ENCODE assay signal across 24 cellular contexts in genomic region chr5:51399636-51399993, GRCh38. TPM values are rescaled to one million over a fixed set of nuclear protein-coding genes. Genes with fewer than 3 reads are reported as not detected.
DNase-seq lines count a peak whose midpoint lies in the region; ATAC-seq, FAIRE-seq and TF ChIP-seq lines count a peak whose summit lies in the region.
"Had no signal": no experiment of that assay in that cellular context is flagged by ENCODE, and none has a peak within 500 bp of the region (broad histone marks: within the 10 kb centered on the region; RNA-seq: fewer than 3 reads in every experiment).

No MANE protein-coding gene starts in this region.

- H3K4me3 Mint-ChIP-seq in Calu3 (ENCODE audit: low read depth, unreplicated experiment) (peak overlapping the region; percentile 85), progenitor cell of endocrine pancreas (ENCODE audit: low read depth) (peak overlapping the region; percentile 74), T-cell (no peak overlapping the region)
- H3K4me3 Mint-ChIP-seq: activated CD4-positive, alpha-beta T cell treated with anti-CD3 and anti-CD28 coated beads, Interleukin-2, amount 10 ng/mL, durations not matched to agents 24 days and 14 days; CD4-positive, alpha-beta T cell had no signal

- TF ChIP-seq CTCF in Calu3 (IDR thresholded peaks at IDR 0.05; ENCODE audit: unreplicated experiment) (no peak), progenitor cell of endocrine pancreas (IDR thresholded peaks at IDR 0.05; ENCODE audit: unreplicated experiment) (no peak), pancreas (IDR thresholded peaks at IDR 0.05) (no peak), lower leg skin (IDR thresholded peaks at IDR 0.05) (no peak)

- H3K9me3 Mint-ChIP-seq in Calu3 (ENCODE audit: low read depth, unreplicated experiment) = no peaks in the 10 kb centered on the region
- no peaks in the 10 kb centered on the region for H3K9me3 Mint-ChIP-seq in progenitor cell of endocrine pancreas (ENCODE audit: low read depth)
- H3K9me3 Mint-ChIP-seq in T-cell = peaks cover 0 to 4% (median 4%) of the 10 kb centered on the region in 3 donors
- H3K9me3 Mint-ChIP-seq: activated T-helper 2 cell treated with anti-CD3 and anti-CD28 coated beads, Interferon-gamma antibody, Interleukin-2, Interleukin-4, amounts not matched to agents 10 μg/mL and 5 μg/mL and 100 μg/mL, durations not matched to agents 14 hours and 24 hours and 36 hours had no signal

- no peaks in the 10 kb centered on the region for H3K27me3 Mint-ChIP-seq in Calu3 (ENCODE audit: unreplicated experiment)
- peaks cover 71% of the 10 kb centered on the region for H3K27me3 Mint-ChIP-seq in progenitor cell of endocrine pancreas
- H3K27me3 Mint-ChIP-seq in T-cell = peaks cover 44 to 56% of the 10 kb centered on the region in 2 donors

- H3K4me1 ChIP-seq in NT2/D1 (ENCODE audit: insufficient read depth, insufficient read length) (no peaks in the 10 kb centered on the region), iPS-15b (ENCODE audit: control insufficient read depth, insufficient read depth, low read length) (peaks cover 16% of the 10 kb centered on the region), pancreas (no peaks in the 10 kb centered on the region)

- H3K27me3 ChIP-seq in NT2/D1 (ENCODE audit: insufficient read depth, insufficient read length) = peaks cover 55% of the 10 kb centered on the region
- peaks cover 78% of the 10 kb centered on the region for H3K27me3 ChIP-seq in iPS-15b (ENCODE audit: control insufficient read depth, insufficient read depth, low read length)
- H3K27me3 ChIP-seq in pancreas = peaks cover 0 to 21% (median 0%) of the 10 kb centered on the region in 4 donors

- H3K27ac ChIP-seq in pancreas = no peak overlapping the region
- H3K27ac ChIP-seq: brain microvascular endothelial cell, HL-60, PC-9 had no signal

- no peak for FAIRE-seq in pancreas (lab: Jason Lieb, UNC)
- FAIRE-seq: GM12891, K562 had no signal

- CTCF ChIA-PET in Calu3 (lab: Charles Lee) = no interaction called here
- CTCF ChIA-PET in T-cell (lab: Charles Lee) = interaction anchor here in 1 of 2 donors (0.6 kb wide), 1 partner anchor 555 kb away, joined by 5 read pairs; no protein-coding TSS in a partner anchor

- peak overlapping the region; percentile 34 for H3K4me3 ChIP-seq in NT2/D1 (ENCODE audit: insufficient read length, low read depth)
- peak overlapping the region; percentile 55 for H3K4me3 ChIP-seq in iPS-15b (ENCODE audit: low read depth, low read length)
- no peak overlapping the region for H3K4me3 ChIP-seq in pancreas
- no peak overlapping the region for H3K4me3 ChIP-seq in lower leg skin (ENCODE audit: low read depth, poor library complexity, severe bottlenecking)
- H3K4me3 ChIP-seq: K562, PC-9 had no signal

- H3K36me3 ChIP-seq in NT2/D1 (ENCODE audit: insufficient read depth, insufficient read length, low read length) (no peaks in the 10 kb centered on the region), iPS-15b (ENCODE audit: control insufficient read depth, insufficient read depth, low read length) (no peaks in the 10 kb centered on the region), pancreas (no peaks in the 10 kb centered on the region)
- H3K36me3 ChIP-seq: brain microvascular endothelial cell had no signal

- POLR2A ChIA-PET in T-cell (lab: Charles Lee) = no interaction called here

- BruUV-seq in Calu3 (replicated peaks; lab: Mats Ljungman, UMichigan) = no TSS peak

- 8 to 11% methylated on average over 10 of the region's 10 CpGs for WGBS in pancreas, 2 donors
- WGBS in lower leg skin, 2 donors = 12 to 16% methylated on average over 10 of the region's 10 CpGs

- intact Hi-C loops in Calu3 (cut with micrococcal nuclease; ENCODE audit: unreplicated experiment) = no loop called here
- intact Hi-C loops in pancreas (cut with DNase I) = no loop called here
- intact Hi-C loops in lower leg skin (cut with DNase I; ENCODE audit: low total_unique reads) = no loop called here

- H3K9me3 ChIP-seq in NT2/D1 (ENCODE audit: insufficient read depth, low read length) (no peaks in the 10 kb centered on the region), iPS-15b (ENCODE audit: control insufficient read depth, insufficient read depth, low read length) (no peaks in the 10 kb centered on the region), pancreas (no peaks in the 10 kb centered on the region)

- H3K36me3 Mint-ChIP-seq in Calu3 (ENCODE audit: insufficient read depth, unreplicated experiment) (peaks cover 10% of the 10 kb centered on the region), progenitor cell of endocrine pancreas (ENCODE audit: insufficient read depth) (no peaks in the 10 kb centered on the region), T-cell (no peaks in the 10 kb centered on the region)

- H3K4me1 Mint-ChIP-seq in Calu3 (ENCODE audit: low read depth, unreplicated experiment) = peaks cover 43% of the 10 kb centered on the region
- H3K4me1 Mint-ChIP-seq in progenitor cell of endocrine pancreas (ENCODE audit: low read depth) = peaks cover 17% of the 10 kb centered on the region
- H3K4me1 Mint-ChIP-seq in T-cell = no peaks in the 10 kb centered on the region
- H3K4me1 Mint-ChIP-seq: activated CD4-positive, alpha-beta T cell treated with anti-CD3 and anti-CD28 coated beads, Interleukin-2, amount 10 ng/mL, durations not matched to agents 24 days and 14 days had no signal

- no peak for ATAC-seq in pancreas
- ATAC-seq in T-cell (replicated peaks in 1 of 4) = no peak
- ATAC-seq: K562, left cardiac atrium had no signal

- H3K27ac Mint-ChIP-seq in Calu3 (ENCODE audit: unreplicated experiment) (no peak overlapping the region), progenitor cell of endocrine pancreas (no peak overlapping the region), T-cell (no peak overlapping the region)
- H3K27ac Mint-ChIP-seq: activated CD4-positive, alpha-beta T cell treated with anti-CD3 and anti-CD28 coated beads, Interleukin-2, amount 10 ng/mL, durations not matched to agents 24 days and 14 days; activated T-helper 2 cell treated with anti-CD3 and anti-CD28 coated beads, Interferon-gamma antibody, Interleukin-2, Interleukin-4, amounts not matched to agents 10 μg/mL and 5 μg/mL and 100 μg/mL, durations not matched to agents 14 hours and 24 hours and 36 hours; CD4-positive, alpha-beta T cell had no signal

- no peak for TF ChIP-seq POLR2A in lower leg skin (IDR thresholded peaks at IDR 0.05)

- H3K9ac ChIP-seq in NT2/D1 (ENCODE audit: insufficient read length, low read depth) = peak overlapping the region; percentile 32
- no peak overlapping the region for H3K9ac ChIP-seq in iPS-15b (ENCODE audit: low read depth, low read length)

- DNase-seq in Calu3 (no peak), NT2/D1 (ENCODE audit: low read depth, low spot score) (no peak), progenitor cell of endocrine pancreas (ENCODE audit: low spot score, unreplicated experiment) (no peak), pancreas (no peak), lower leg skin (ENCODE audit: low spot score in 2 of 2) (no peak), T-cell (no peak), NOMO-1 treated with DMSO at 0.1 percent for 48 hours (lab: John Stamatoyannopoulos, UW; ENCODE audit: unreplicated experiment) (no peak)
- DNase-seq: activated CD4-positive, alpha-beta T cell treated with anti-CD3 and anti-CD28 coated beads, Interleukin-2, amount 10 ng/mL, durations not matched to agents 24 days and 14 days; brain microvascular endothelial cell; CD4-positive, alpha-beta T cell; dermis blood vessel endothelial cell; foreskin fibroblast; left cardiac atrium; NCI-H748 treated with DMSO at 0.1 percent for 48 hours; PC-9; SIG-M5; stimulated activated CD4-positive, alpha-beta T cell treated with anti-CD3 and anti-CD28 coated beads, Interleukin-12 subunit alpha, Interleukin-12 subunit beta, amount 100 ng/mL, for 4 hours had no signal

RNA-seq across cellular contexts. Expression of gene ISL1, which starts 16.4 kb away (rescaled TPM):
- 9.4 and 11.7 TPM in 2 replicates for total RNA-seq in Calu3 (2022)
- total RNA-seq in progenitor cell of endocrine pancreas = 8.2 and 9.7 TPM in 2 replicates
- 1 to 10 TPM in 4 of 6 donors, under 1 TPM in 2; 0.93 to 6.8 (median 2.0) TPM for total RNA-seq in pancreas
- 10 to 100 TPM in 1 of 2 donors, 1 to 10 TPM in 1; 3.5 to 30.5 TPM for polyA plus RNA-seq in pancreas
- total RNA-seq in lower leg skin = 1 to 10 TPM in 3 of 4 donors, under 1 TPM in 1; 0.76 to 2.0 (median 1.7) TPM
- not detected for total RNA-seq in T-cell
- total RNA-seq: activated CD4-positive, alpha-beta T cell treated with anti-CD3 and anti-CD28 coated beads, Interleukin-2, amount 10 ng/mL, durations not matched to agents 24 days and 14 days; activated T-helper 2 cell treated with anti-CD3 and anti-CD28 coated beads, Interferon-gamma antibody, Interleukin-2, Interleukin-4, amounts not matched to agents 10 μg/mL and 5 μg/mL and 100 μg/mL, durations not matched to agents 14 hours and 24 hours and 36 hours; CD4-positive, alpha-beta T cell; dermis blood vessel endothelial cell; epithelial cell of proximal tubule; K562; left cardiac atrium; PC-9; T-helper 1 cell treated with Interleukin-12 subunit alpha and Interleukin-12 subunit beta and Interleukin-4 antibody, amounts not matched to agents 30 ng/mL and 1 ng/mL, for 36 hours had no signal
- polyA plus RNA-seq: K562 had no signal

Comparison
In these comparisons a context has a peak if more than half of its experiments do, and no peak if none do; other contexts are left out.
1. H3K4me3 Mint-ChIP-seq: peak in Calu3 (single experiment) and progenitor cell of endocrine pancreas (single experiment); none in T-cell (0 of 3).
2. H3K4me3 ChIP-seq: peak in NT2/D1 (single experiment) and iPS-15b (single experiment); none in pancreas (0 of 4) and lower leg skin (single experiment).